ENCODE assay signal across 5 cellular contexts in the genomic region with DNA sequence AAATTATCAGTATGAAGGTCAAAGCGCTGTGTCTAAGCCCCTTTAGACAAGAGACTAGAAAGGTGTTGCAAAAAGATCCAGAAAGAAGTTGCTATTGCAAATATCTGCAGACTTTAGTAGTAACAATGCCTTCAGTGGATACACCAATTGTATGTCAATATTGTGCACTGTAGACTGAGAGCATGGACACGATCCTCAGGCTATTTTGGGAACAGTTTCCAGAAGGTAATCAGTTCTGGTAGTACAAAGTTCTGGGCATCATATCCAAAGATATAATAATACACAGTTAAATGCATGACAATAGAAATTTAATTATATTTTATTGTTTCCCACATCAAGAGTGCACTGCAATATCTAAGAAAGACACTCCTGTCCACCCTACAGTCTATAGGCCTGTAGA.
"Had no signal": no experiment of that assay in that cellular context is flagged by ENCODE, and none has a peak within 500 bp of the region (broad histone marks: within the 10 kb centered on the region; RNA-seq: fewer than 3 reads in every experiment).

No MANE protein-coding gene starts in this region.

- FAIRE-seq: HTR-8/SVneo had no signal

- H3K27ac ChIP-seq: GM23248 had no signal

- H2AFZ ChIP-seq: GM23248 had no signal

- DNase-seq: GM23248, GOT3, H9, HCEC 1CT had no signal

- H3K4me3 ChIP-seq: GM23248 had no signal

- H3K9ac ChIP-seq: GM23248 had no signal
